ENCODE assay signal across 6 cellular contexts in genomic region chr4:37450309-37450708, GRCh38.
"Had no signal": no experiment of that assay in that cellular context is flagged by ENCODE, and none has a peak within 500 bp of the region (broad histone marks: within the 10 kb centered on the region; RNA-seq: fewer than 3 reads in every experiment).

No MANE protein-coding gene starts in this region.

- ATAC-seq: HepG2, K562 had no signal

- DNase-seq: IMR-90, KBM-7, KG1 had no signal

- FAIRE-seq: HepG2, HTR-8/SVneo, K562 had no signal
